Comparison of ENCODE assay signal across 8 cellular contexts in the genomic region with DNA sequence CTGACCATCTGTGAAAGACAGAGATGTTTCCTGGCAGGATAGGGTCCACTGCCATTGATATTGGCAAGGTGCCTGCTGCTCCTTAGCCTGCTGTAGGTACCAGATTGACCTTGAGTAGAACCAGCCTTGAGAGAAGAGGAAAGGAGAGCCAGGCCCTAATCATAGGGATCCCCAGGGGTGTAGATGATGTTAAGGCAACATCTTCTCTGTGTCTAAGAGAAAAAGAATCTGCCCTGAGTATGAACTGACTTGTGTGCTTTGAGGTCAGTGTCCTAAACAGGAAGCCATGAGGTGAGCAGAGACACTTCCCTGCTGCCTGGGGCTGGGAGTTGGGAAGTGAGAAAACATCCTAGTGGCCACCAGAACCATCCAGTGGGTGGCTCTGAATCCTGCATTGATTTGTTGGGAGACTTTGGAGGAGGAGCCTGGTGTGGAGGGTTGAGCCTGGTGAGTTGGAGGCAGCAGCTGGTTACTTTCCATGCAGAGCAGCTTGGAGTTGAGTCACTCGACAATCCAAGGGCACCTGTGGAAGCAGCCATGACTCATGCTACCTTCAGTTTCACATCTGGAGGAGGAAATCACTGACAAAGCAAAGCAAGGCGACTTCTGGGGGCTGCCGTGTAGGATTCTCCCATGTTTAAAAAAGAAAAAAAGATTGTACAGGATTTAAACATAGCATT. TPM values are rescaled to one million over a fixed set of nuclear protein-coding genes. Genes with fewer than 3 reads are reported as not detected.
DNase-seq lines count a peak whose midpoint lies in the region; ATAC-seq and TF ChIP-seq lines count a peak whose summit lies in the region.

No MANE protein-coding gene starts in this region.

- H3K9ac ChIP-seq in HCT116 (ENCODE audit: low read length) = peak overlapping the region; percentile 36

- POLR2A ChIA-PET in HCT116 (lab: Charles Lee) = interaction anchor here (0.6 to 1.7 kb wide), 4 partner anchors 9 to 108 kb away, joined by 3 to 5 read pairs (median 3); no protein-coding TSS in a partner anchor

- H3K27me3 ChIP-seq in HCT116 (ENCODE audit: insufficient read depth, low read length) = no peaks in the 10 kb centered on the region
- no peaks in the 10 kb centered on the region for H3K27me3 ChIP-seq in SJCRH30
- no peaks in the 10 kb centered on the region for H3K27me3 ChIP-seq in lower lobe of right lung (ENCODE audit: low read depth)

- TF ChIP-seq RAD21 in HCT116 (IDR thresholded peaks at IDR 0.05; ENCODE audit: low read depth) = peak; percentile 54; the same call in 1 of the 2 replicates

- no peaks in the 10 kb centered on the region; the same call in 1 of the 2 replicates for H3K79me2 ChIP-seq in HCT116 (ENCODE audit: insufficient read depth, low read length)

- H3K9me3 ChIP-seq in HCT116 (ENCODE audit: control insufficient read depth in 1 of 2, insufficient read depth in 1 of 2, low read depth in 1 of 2, low read length in 2 of 2) (no peaks in the 10 kb centered on the region), SJCRH30 (replicated peaks) (0 out of 2 replicates have a peak, but pooled peaks cover 6% of the 10 kb centered on the region), lower lobe of right lung (no peaks in the 10 kb centered on the region)

- TSS peak; percentile 99 for BruUV-seq in HCT116 (replicated peaks; lab: Mats Ljungman, UMichigan)

- ATAC-seq in HCT116 = peak; percentile 99
- peak; percentile 65 to 76 for ATAC-seq in lower lobe of right lung
- ATAC-seq in stimulated activated naive CD8-positive, alpha-beta T cell treated with anti-CD3 and anti-CD28 coated beads, Interleukin-15, amount 100 ng/mL, for 72 hours = peak; percentile 84
- no peak for ATAC-seq in GM21786 (IDR thresholded peaks at IDR 0.05; ENCODE audit: unreplicated experiment)
- ATAC-seq in GM21528 (IDR thresholded peaks at IDR 0.05; ENCODE audit: low FRiP score, unreplicated experiment) = no peak

- H3K9me3 Mint-ChIP-seq in stimulated activated naive CD8-positive, alpha-beta T cell treated with anti-CD3 and anti-CD28 coated beads, Interleukin-15, amount 100 ng/mL, for 72 hours = peaks cover 0 to 6% of the 10 kb centered on the region in 2 donors

- intact Hi-C loops in HCT116 (cut with micrococcal nuclease) = loop anchor here (5.0 to 10.0 kb wide), 2 partner anchors 47 to 110 kb away; a partner anchor contains a TSS
- intact Hi-C loops in lower lobe of right lung (cut with DNase I) = no loop called here

- H2AFZ ChIP-seq in HCT116 (ENCODE audit: low read depth, low read length, poor library complexity, severe bottlenecking) = no peak overlapping the region

- H3K4me2 ChIP-seq in HCT116 (ENCODE audit: low read length) = peak overlapping the region; percentile 55

- H3K4me1 ChIP-seq in HCT116 (ENCODE audit: control insufficient read depth in 1 of 2, insufficient read depth in 2 of 2, low read length in 2 of 2) = peaks cover 19 to 69% of the 10 kb centered on the region in 2 experiments
- peaks cover 8% of the 10 kb centered on the region for H3K4me1 ChIP-seq in SJCRH30
- no peaks in the 10 kb centered on the region for H3K4me1 ChIP-seq in lower lobe of right lung

- H3K27ac Mint-ChIP-seq in stimulated activated naive CD8-positive, alpha-beta T cell treated with anti-CD3 and anti-CD28 coated beads, Interleukin-15, amount 100 ng/mL, for 72 hours = peak overlapping the region; percentile 54 to 79

- TF ChIP-seq POLR2A in HCT116 (IDR thresholded peaks at IDR 0.05; ENCODE audit: borderline replicate concordance, extremely low read depth, insufficient read depth, insufficient read length) = peak; percentile 70

- H3K36me3 ChIP-seq in HCT116 (ENCODE audit: control insufficient read depth in 1 of 2, insufficient read depth in 2 of 2, low read length in 2 of 2) (no peaks in the 10 kb centered on the region), SJCRH30 (no peaks in the 10 kb centered on the region; the same call in 1 of the 2 replicates), lower lobe of right lung (no peaks in the 10 kb centered on the region)

- H3K4me1 Mint-ChIP-seq in stimulated activated naive CD8-positive, alpha-beta T cell treated with anti-CD3 and anti-CD28 coated beads, Interleukin-15, amount 100 ng/mL, for 72 hours = peaks cover 27% of the 10 kb centered on the region

- H3K4me3 Mint-ChIP-seq in stimulated activated naive CD8-positive, alpha-beta T cell treated with anti-CD3 and anti-CD28 coated beads, Interleukin-15, amount 100 ng/mL, for 72 hours = peak overlapping the region in 1 of 2 donors; percentile 62

- H3K27me3 Mint-ChIP-seq in stimulated activated naive CD8-positive, alpha-beta T cell treated with anti-CD3 and anti-CD28 coated beads, Interleukin-15, amount 100 ng/mL, for 72 hours = no peaks in the 10 kb centered on the region

- CTCF ChIA-PET in HCT116 (lab: Charles Lee) = interaction anchor here (0.6 to 1.3 kb wide), 3 partner anchors 19 to 69 kb away, joined by 4 to 6 read pairs (median 4); no protein-coding TSS in a partner anchor

- peak; percentile 99 for DNase-seq in HCT116 (ENCODE audit: low read depth, low spot score)
- peak; percentile 67 to 74 for DNase-seq in SJCRH30
- peak; percentile 89 to 97 for DNase-seq in cardiac fibroblast (ENCODE audit: low read depth in 2 of 2)
- no peak for DNase-seq in lower lobe of right lung
- DNase-seq in stimulated activated naive CD8-positive, alpha-beta T cell treated with anti-CD3 and anti-CD28 coated beads, Interleukin-15, amount 100 ng/mL, for 72 hours = peak; percentile 16 to 31
- no peak for DNase-seq in NCI-H748 treated with DMSO at 0.1 percent for 48 hours (lab: John Stamatoyannopoulos, UW)

- no peaks in the 10 kb centered on the region for H4K20me1 ChIP-seq in HCT116 (ENCODE audit: insufficient read depth)

- TF ChIP-seq CTCF in HCT116 (IDR thresholded peaks at IDR 0.05 in 2 of 3, conservative IDR thresholded peaks at IDR 0.05 in 1 of 3; ENCODE audit: borderline replicate concordance in 1 of 3, insufficient read depth in 1 of 3, low read depth in 2 of 3, low read length in 2 of 3) (peak in 2 of 3 experiments; percentile 10 to 13; a peak in 2 of 6 replicates), cardiac fibroblast (IDR thresholded peaks at IDR 0.05; ENCODE audit: low read depth, low read length) (peak; percentile 22), lower lobe of right lung (IDR thresholded peaks at IDR 0.05) (no peak)

- H3K27ac ChIP-seq in HCT116 (ENCODE audit: low read depth, low read length) (peak overlapping the region; percentile 87), SJCRH30 (no peak overlapping the region), lower lobe of right lung (no peak overlapping the region)

- no peaks in the 10 kb centered on the region for H3K9me2 ChIP-seq in HCT116 (ENCODE audit: insufficient read depth)

- peak overlapping the region in 1 of 2 experiments; percentile 11; a peak in 2 of 4 replicates for H3K4me3 ChIP-seq in HCT116 (replicated peaks in 1 of 2; ENCODE audit: low read depth in 1 of 2, low read length in 2 of 2)
- no peak overlapping the region for H3K4me3 ChIP-seq in SJCRH30
- H3K4me3 ChIP-seq in cardiac fibroblast (replicated peaks in 1 of 2; ENCODE audit: low read depth in 2 of 2, low read length in 2 of 2) = no peak overlapping the region
- H3K4me3 ChIP-seq in lower lobe of right lung = no peak overlapping the region

- RAD21 ChIA-PET in HCT116 (lab: Charles Lee; ENCODE audit: low non-redundant PET in 1 of 2, low total read pairs in 2 of 2, uncharacterized antibody in 2 of 2, unreplicated experiment in 2 of 2) = no interaction called here

TF ChIP-seq in HCT116, 20 proteins besides CTCF, POLR2A, EP300 and RAD21 (continues in another document):
- TF ChIP-seq, protein P1, sequence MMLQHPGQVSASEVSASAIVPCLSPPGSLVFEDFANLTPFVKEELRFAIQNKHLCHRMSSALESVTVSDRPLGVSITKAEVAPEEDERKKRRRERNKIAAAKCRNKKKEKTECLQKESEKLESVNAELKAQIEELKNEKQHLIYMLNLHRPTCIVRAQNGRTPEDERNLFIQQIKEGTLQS (IDR thresholded peaks at IDR 0.05) = no peak
- TF ChIP-seq SRF (IDR thresholded peaks at IDR 0.05; ENCODE audit: low read depth) (no peak), EZH2 (IDR thresholded peaks at IDR 0.05) (no peak), SIN3A (IDR thresholded peaks at IDR 0.05; ENCODE audit: low read depth) (peak; percentile 66; the same call in 1 of the 2 replicates), ZNF274 (IDR thresholded peaks at IDR 0.05; ENCODE audit: low read depth, low read length) (no peak), TCF7L2 (IDR thresholded peaks at IDR 0.05; ENCODE audit: borderline replicate concordance, extremely low read depth, insufficient read depth, insufficient read length) (no peak), JUND (IDR thresholded peaks at IDR 0.05) (peak; percentile 77), POLR2AphosphoS5 (IDR thresholded peaks at IDR 0.05; ENCODE audit: low read depth, low read length) (peak; percentile 90), CEBPB (IDR thresholded peaks at IDR 0.05; ENCODE audit: low read depth) (peak; percentile 51; the same call in 1 of the 2 replicates), ZFX (IDR thresholded peaks at IDR 0.05) (no peak; the same call in 1 of the 2 replicates), YY1 (IDR thresholded peaks at IDR 0.05; ENCODE audit: extremely low read depth, insufficient replicate concordance, low read depth, low read length) (peak; percentile 61), SP1 (IDR thresholded peaks at IDR 0.05; ENCODE audit: low read depth) (peak; percentile 93), EGR1 (IDR thresholded peaks at IDR 0.05; ENCODE audit: low read depth) (no peak), EZH2phosphoT487 (IDR thresholded peaks at IDR 0.05; ENCODE audit: borderline replicate concordance) (no peak)
- TF ChIP-seq, protein P2, sequence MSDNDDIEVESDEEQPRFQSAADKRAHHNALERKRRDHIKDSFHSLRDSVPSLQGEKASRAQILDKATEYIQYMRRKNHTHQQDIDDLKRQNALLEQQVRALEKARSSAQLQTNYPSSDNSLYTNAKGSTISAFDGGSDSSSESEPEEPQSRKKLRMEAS (IDR thresholded peaks at IDR 0.05) = peak; percentile 75

RNA-seq across cellular contexts. Expression of a gene that starts 47.8 kb away (rescaled TPM):
- total RNA-seq in HCT116 (2021; ENCODE audit: unreplicated experiment) = 43.6 TPM
- 45.7 and 52.6 TPM in 2 replicates for polyA plus RNA-seq in HCT116 (2012)
- 64.2 and 66.0 TPM in 2 replicates for total RNA-seq in SJCRH30 (2014; rRNA removed; shearing (Covaris generic))
- total RNA-seq in lower lobe of right lung = 16.1 TPM

Comparison
In these comparisons a context has a peak if more than half of its experiments do, and no peak if none do; other contexts are left out.
1. ATAC-seq: peak in HCT116 (single experiment), lower lobe of right lung (2 of 2) and stimulated activated naive CD8-positive, alpha-beta T cell treated with anti-CD3 and anti-CD28 coated beads, Interleukin-15, amount 100 ng/mL, for 72 hours (single experiment); none in GM21786 (single experiment) and GM21528 (single experiment).
2. DNase-seq: peak in HCT116 (single experiment), SJCRH30 (2 of 2), cardiac fibroblast (2 of 2) and stimulated activated naive CD8-positive, alpha-beta T cell treated with anti-CD3 and anti-CD28 coated beads, Interleukin-15, amount 100 ng/mL, for 72 hours (2 of 2); none in lower lobe of right lung (single experiment) and NCI-H748 treated with DMSO at 0.1 percent for 48 hours (single experiment).